Comparison of ENCODE assay signal across 19 cellular contexts in the genomic region with DNA sequence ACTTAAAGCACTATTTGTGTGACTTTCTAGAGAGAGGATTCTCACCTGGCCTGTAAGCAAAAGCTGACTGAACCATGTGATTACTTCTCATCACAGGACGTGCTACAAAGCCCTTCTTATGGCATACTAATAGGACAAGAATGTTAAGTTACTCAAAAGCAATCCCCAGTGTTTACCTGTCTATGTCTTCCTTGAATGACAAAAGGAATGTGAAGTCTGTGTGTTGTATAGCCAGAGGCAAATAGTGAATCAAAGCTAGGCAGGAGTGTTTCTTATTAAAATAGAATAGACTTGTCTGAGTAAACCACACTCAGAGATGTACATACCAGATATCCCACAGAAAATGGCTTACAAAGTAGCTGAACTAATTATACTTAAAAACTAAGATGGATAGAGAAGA.
A peak's percentile ranks its signal among the peaks of the same experiment; 100 is the strongest.
DNase-seq lines count a peak whose midpoint lies in the region; ATAC-seq and TF ChIP-seq lines count a peak whose summit lies in the region.
"Had no signal": no experiment of that assay in that cellular context is flagged by ENCODE, and none has a peak within 500 bp of the region (broad histone marks: within the 10 kb centered on the region; RNA-seq: fewer than 3 reads in every experiment).

No MANE protein-coding gene starts in this region.

- POLR2A ChIA-PET in WTC11 (lab: Charles Lee), result no interaction called here
- POLR2A ChIA-PET in CD4-positive, alpha-beta T cell (lab: Charles Lee), result no interaction called here

- DNase-seq in HPDE6-E6E7 (ENCODE audit: extremely low spot score), result peak; percentile 63
- DNase-seq in WTC11 (ENCODE audit: low spot score), result no peak
- DNase-seq in iris pigment epithelial cell (ENCODE audit: low read depth), result peak; percentile 15
- DNase-seq in globus pallidus (ENCODE audit: low spot score), result no peak
- DNase-seq in NCI-H146 (lab: John Stamatoyannopoulos, UW), result no peak
- no peak for DNase-seq in CD4-positive, alpha-beta T cell
- no peak for DNase-seq in NCI-H524 treated with DMSO at 0.1 percent for 48 hours (lab: John Stamatoyannopoulos, UW)
- DNase-seq: activated CD4-positive, CD25-positive, alpha-beta regulatory T cell treated with anti-CD3 and anti-CD28 coated beads, Interleukin-2, amount 50 U/mL, for 72 hours; amygdala; endodermal cell; foreskin fibroblast; lower lobe of right lung; NCI-H1436 treated with DMSO at 0.1 percent for 48 hours; NCI-H345; ovary; stimulated activated CD4-positive, alpha-beta T cell treated with anti-CD3 and anti-CD28 coated beads, Interleukin-2, amount 100 ng/mL, for 48 hours had no signal

- CTCF ChIA-PET in WTC11 (lab: Charles Lee), result no interaction called here
- CTCF ChIA-PET in CD4-positive, alpha-beta T cell (lab: Charles Lee), result no interaction called here

- peaks cover 4% of the 10 kb centered on the region for H3K9me3 ChIP-seq in CD4-positive, alpha-beta T cell (ENCODE audit: control insufficient read depth, low read length)
- H3K9me3 ChIP-seq: Caco-2, lower lobe of right lung, ovary had no signal

- TF ChIP-seq CTCF in 22Rv1 (IDR thresholded peaks at IDR 0.05) (no peak), WTC11 (IDR thresholded peaks at IDR 0.05) (no peak)
- TF ChIP-seq CTCF in CD4-positive, alpha-beta T cell (IDR thresholded peaks at IDR 0.05), result no peak

- ATAC-seq in WTC11, result peak; percentile 38
- no peak for ATAC-seq in CD4-positive, alpha-beta T cell (ENCODE audit: poor library complexity)
- ATAC-seq: lower lobe of right lung had no signal

- H3K36me3 Mint-ChIP-seq in WTC11, result no peaks in the 10 kb centered on the region
- H3K36me3 Mint-ChIP-seq in CD4-positive, alpha-beta T cell (ENCODE audit: low read depth), result no peaks in the 10 kb centered on the region

- intact Hi-C loops in CD4-positive, alpha-beta T cell (cut with DNase I, micrococcal nuclease), result no loop called here

- no peaks in the 10 kb centered on the region for H3K27me3 Mint-ChIP-seq in WTC11 (ENCODE audit: low read depth)
- H3K27me3 Mint-ChIP-seq in CD4-positive, alpha-beta T cell, result no peaks in the 10 kb centered on the region

- H3K27ac ChIP-seq in 22Rv1, result peak overlapping the region; percentile 49
- H3K27ac ChIP-seq in CD4-positive, alpha-beta T cell (ENCODE audit: low read depth, low read length), result no peak overlapping the region
- H3K27ac ChIP-seq: lower lobe of right lung, ovary had no signal

- H3K4me3 Mint-ChIP-seq in WTC11, result no peak overlapping the region
- no peak overlapping the region for H3K4me3 Mint-ChIP-seq in CD4-positive, alpha-beta T cell
- H3K4me3 Mint-ChIP-seq: endodermal cell; T-helper 2 cell treated with Interferon-gamma antibody and Interleukin-4, amounts not matched to agents 5 μg/mL and 100 μg/mL, for 36 hours had no signal

- no peak overlapping the region for H3K27ac Mint-ChIP-seq in WTC11
- H3K27ac Mint-ChIP-seq in CD4-positive, alpha-beta T cell, result no peak overlapping the region
- H3K27ac Mint-ChIP-seq: endodermal cell; T-helper 2 cell treated with Interferon-gamma antibody and Interleukin-4, amounts not matched to agents 5 μg/mL and 100 μg/mL, for 36 hours had no signal

- H3K4me1 Mint-ChIP-seq in WTC11, result peaks cover 21% of the 10 kb centered on the region
- H3K4me1 Mint-ChIP-seq in CD4-positive, alpha-beta T cell (ENCODE audit: low read depth), result no peaks in the 10 kb centered on the region

- no peaks in the 10 kb centered on the region for H3K9me3 Mint-ChIP-seq in WTC11
- H3K9me3 Mint-ChIP-seq in CD4-positive, alpha-beta T cell, result peaks cover 4% of the 10 kb centered on the region
- H3K9me3 Mint-ChIP-seq: endodermal cell had no signal

- H3K27me3 ChIP-seq in CD4-positive, alpha-beta T cell (ENCODE audit: control insufficient read depth, insufficient read depth, low read length), result no peaks in the 10 kb centered on the region
- H3K27me3 ChIP-seq: ovary had no signal

TF ChIP-seq in WTC11, 78 proteins besides CTCF, POLR2A, EP300 and RAD21 (continues in another document):
- TF ChIP-seq NR3C1 (CRISPR knock-in tag; conservative IDR thresholded peaks at IDR 0.05; ENCODE audit: low read depth), result no peak
- no peak for TF ChIP-seq GRHL2 (CRISPR knock-in tag; IDR thresholded peaks at IDR 0.05; ENCODE audit: insufficient replicate concordance, severe bottlenecking)
- TF ChIP-seq, protein P1, sequence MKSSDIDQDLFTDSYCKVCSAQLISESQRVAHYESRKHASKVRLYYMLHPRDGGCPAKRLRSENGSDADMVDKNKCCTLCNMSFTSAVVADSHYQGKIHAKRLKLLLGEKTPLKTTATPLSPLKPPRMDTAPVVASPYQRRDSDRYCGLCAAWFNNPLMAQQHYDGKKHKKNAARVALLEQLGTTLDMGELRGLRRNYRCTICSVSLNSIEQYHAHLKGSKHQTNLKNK (CRISPR knock-in tag; IDR thresholded peaks at IDR 0.05), result no peak
- TF ChIP-seq CBFB (CRISPR knock-in tag; IDR thresholded peaks at IDR 0.05; ENCODE audit: low read depth), result no peak
- TF ChIP-seq, protein P2, sequence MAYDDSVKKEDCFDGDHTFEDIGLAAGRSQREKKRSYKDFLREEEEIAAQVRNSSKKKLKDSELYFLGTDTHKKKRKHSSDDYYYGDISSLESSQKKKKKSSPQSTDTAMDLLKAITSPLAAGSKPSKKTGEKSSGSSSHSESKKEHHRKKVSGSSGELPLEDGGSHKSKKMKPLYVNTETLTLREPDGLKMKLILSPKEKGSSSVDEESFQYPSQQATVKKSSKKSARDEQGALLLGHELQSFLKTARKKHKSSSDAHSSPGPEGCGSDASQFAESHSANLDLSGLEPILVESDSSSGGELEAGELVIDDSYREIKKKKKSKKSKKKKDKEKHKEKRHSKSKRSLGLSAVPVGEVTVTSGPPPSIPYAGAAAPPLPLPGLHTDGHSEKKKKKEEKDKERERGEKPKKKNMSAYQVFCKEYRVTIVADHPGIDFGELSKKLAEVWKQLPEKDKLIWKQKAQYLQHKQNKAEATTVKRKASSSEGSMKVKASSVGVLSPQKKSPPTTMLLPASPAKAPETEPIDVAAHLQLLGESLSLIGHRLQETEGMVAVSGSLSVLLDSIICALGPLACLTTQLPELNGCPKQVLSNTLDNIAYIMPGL (CRISPR knock-in tag; IDR thresholded peaks at IDR 0.05), result no peak
- TF ChIP-seq, protein P3, sequence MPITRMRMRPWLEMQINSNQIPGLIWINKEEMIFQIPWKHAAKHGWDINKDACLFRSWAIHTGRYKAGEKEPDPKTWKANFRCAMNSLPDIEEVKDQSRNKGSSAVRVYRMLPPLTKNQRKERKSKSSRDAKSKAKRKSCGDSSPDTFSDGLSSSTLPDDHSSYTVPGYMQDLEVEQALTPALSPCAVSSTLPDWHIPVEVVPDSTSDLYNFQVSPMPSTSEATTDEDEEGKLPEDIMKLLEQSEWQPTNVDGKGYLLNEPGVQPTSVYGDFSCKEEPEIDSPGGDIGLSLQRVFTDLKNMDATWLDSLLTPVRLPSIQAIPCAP (CRISPR knock-in tag; IDR thresholded peaks at IDR 0.05), result no peak
- TF ChIP-seq, protein P4, sequence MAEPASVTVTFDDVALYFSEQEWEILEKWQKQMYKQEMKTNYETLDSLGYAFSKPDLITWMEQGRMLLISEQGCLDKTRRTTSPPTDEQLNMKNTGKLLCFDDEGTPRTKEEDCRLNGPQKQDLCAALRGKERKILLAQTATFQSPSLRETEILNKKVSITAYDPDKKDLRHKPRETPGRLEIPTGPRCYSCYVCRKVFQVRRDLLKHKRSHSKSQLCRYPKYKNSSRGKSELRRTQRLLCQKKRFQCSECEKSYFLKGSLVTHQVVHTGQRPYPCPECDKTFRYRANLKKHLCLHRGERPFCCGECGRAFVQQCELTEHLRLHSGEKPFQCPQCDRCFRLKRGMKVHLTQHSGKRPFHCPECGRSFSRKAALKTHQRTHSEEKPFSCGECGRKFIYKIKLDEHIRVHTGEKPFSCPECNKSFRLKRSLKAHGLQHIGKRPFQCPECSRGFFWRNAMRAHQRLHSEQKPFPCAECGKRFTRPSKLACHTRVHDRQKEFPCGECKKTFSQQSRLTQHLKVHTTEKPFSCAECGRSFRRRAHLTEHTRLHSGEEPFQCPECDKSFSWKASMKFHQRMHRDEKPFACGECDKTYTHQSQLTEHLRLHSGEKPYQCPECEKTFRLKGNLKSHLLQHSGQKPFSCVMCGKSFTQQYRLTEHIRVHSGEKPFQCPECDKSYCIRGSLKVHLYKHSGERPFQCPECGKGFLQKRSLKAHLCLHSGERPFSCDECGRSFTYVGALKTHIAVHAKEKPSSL (CRISPR knock-in tag; conservative IDR thresholded peaks at IDR 0.05), result no peak
- TF ChIP-seq, protein P5, sequence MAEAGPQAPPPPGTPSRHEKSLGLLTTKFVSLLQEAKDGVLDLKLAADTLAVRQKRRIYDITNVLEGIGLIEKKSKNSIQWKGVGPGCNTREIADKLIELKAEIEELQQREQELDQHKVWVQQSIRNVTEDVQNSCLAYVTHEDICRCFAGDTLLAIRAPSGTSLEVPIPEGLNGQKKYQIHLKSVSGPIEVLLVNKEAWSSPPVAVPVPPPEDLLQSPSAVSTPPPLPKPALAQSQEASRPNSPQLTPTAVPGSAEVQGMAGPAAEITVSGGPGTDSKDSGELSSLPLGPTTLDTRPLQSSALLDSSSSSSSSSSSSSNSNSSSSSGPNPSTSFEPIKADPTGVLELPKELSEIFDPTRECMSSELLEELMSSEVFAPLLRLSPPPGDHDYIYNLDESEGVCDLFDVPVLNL (CRISPR knock-in tag; IDR thresholded peaks at IDR 0.05; ENCODE audit: borderline replicate concordance, low read depth), result no peak

Comparison
In these comparisons a context has a peak if more than half of its experiments do, and no peak if none do; other contexts are left out.
1. DNase-seq: peak in HPDE6-E6E7 (single experiment) and iris pigment epithelial cell (single experiment); none in WTC11 (single experiment), globus pallidus (single experiment), NCI-H146 (single experiment), CD4-positive, alpha-beta T cell (0 of 10) and NCI-H524 treated with DMSO at 0.1 percent for 48 hours (single experiment).